In genomic region chr3:38581774-38582173, GRCh38 we compare ENCODE assay signal across 18 cellular contexts.
DNase-seq lines count a peak whose midpoint lies in the region; ATAC-seq and TF ChIP-seq lines count a peak whose summit lies in the region.
"Had no signal": no experiment of that assay in that cellular context is flagged by ENCODE, and none has a peak within 500 bp of the region (broad histone marks: within the 10 kb centered on the region; RNA-seq: fewer than 3 reads in every experiment).

No MANE protein-coding gene starts in this region.

- no peak for ATAC-seq in left ventricle myocardium superior
- no peak for ATAC-seq in HG03196 (IDR thresholded peaks at IDR 0.05; ENCODE audit: unreplicated experiment)
- no peak for ATAC-seq in HG03280 (IDR thresholded peaks at IDR 0.05; ENCODE audit: unreplicated experiment)
- ATAC-seq in HG02938 (IDR thresholded peaks at IDR 0.05; ENCODE audit: unreplicated experiment) = no peak
- ATAC-seq: GM23338, HepG2, Panc1 had no signal

- no peak overlapping the region for H2BK120ac ChIP-seq in neuronal stem cell (ENCODE audit: low read depth, low read length)

- no peak overlapping the region for H2BK15ac ChIP-seq in neuronal stem cell (ENCODE audit: low read length)

- no peak overlapping the region for H3K4me3 ChIP-seq in left ventricle myocardium inferior
- no peak overlapping the region for H3K4me3 ChIP-seq in neuronal stem cell (ENCODE audit: low read length in 2 of 2)
- H3K4me3 ChIP-seq: GM23338 had no signal

- no peak overlapping the region for H4K91ac ChIP-seq in neuronal stem cell (ENCODE audit: low read depth, low read length, poor library complexity)

- H3K79me1 ChIP-seq in neuronal stem cell (ENCODE audit: low read depth, low read length) = no peaks in the 10 kb centered on the region

- no peak overlapping the region for H2AK5ac ChIP-seq in neuronal stem cell (ENCODE audit: low read depth, low read length)

- WGBS in neuronal stem cell (ENCODE audit: extremely low coverage in 2 of 2, insufficient read length in 2 of 2, insufficient replicate concordance in 1 of 2), 2 donors = no CpG with 5 or more reads among the region's 2 CpGs

- peaks cover 28% of the 10 kb centered on the region for H3K36me3 ChIP-seq in left ventricle myocardium inferior
- no peaks in the 10 kb centered on the region for H3K36me3 ChIP-seq in neuronal stem cell (replicated peaks in 1 of 2; ENCODE audit: control insufficient read depth in 2 of 2, insufficient read depth in 2 of 2, low read length in 2 of 2)

- H3K27ac ChIP-seq in left ventricle myocardium inferior (replicated peaks) = peak overlapping the region; percentile 94
- H3K27ac ChIP-seq in neuronal stem cell (replicated peaks; ENCODE audit: low read length) = no peak overlapping the region

- H3K4me2 ChIP-seq in neuronal stem cell (ENCODE audit: insufficient read depth, low read length, poor library complexity, severe bottlenecking) = no peak overlapping the region
- H3K4me2 ChIP-seq: GM23338 had no signal

- H3K4me1 ChIP-seq in left ventricle myocardium inferior = peaks cover 78% of the 10 kb centered on the region
- peaks cover 0 to 2% of the 10 kb centered on the region in 2 donors for H3K4me1 ChIP-seq in neuronal stem cell (ENCODE audit: control insufficient read depth in 2 of 2, insufficient read depth in 1 of 2, low read depth in 1 of 2, low read length in 2 of 2)

- H3K27me3 ChIP-seq in left ventricle myocardium inferior (ENCODE audit: low read depth) = no peaks in the 10 kb centered on the region
- H3K27me3 ChIP-seq in neuronal stem cell (ENCODE audit: control insufficient read depth in 3 of 3, insufficient read depth in 3 of 3, low read depth in 1 of 3, low read length in 3 of 3) = peaks cover 0 to 24% (median 2%) of the 10 kb centered on the region in 3 experiments

- no peak overlapping the region for H2BK5ac ChIP-seq in neuronal stem cell (ENCODE audit: low read length)

- no peak overlapping the region for H4K8ac ChIP-seq in neuronal stem cell (ENCODE audit: low read depth, low read length)

- no peak overlapping the region for H2AFZ ChIP-seq in neuronal stem cell (ENCODE audit: low read length)
- H2AFZ ChIP-seq: GM23338 had no signal

- DNase-seq in left ventricle myocardium inferior = no peak
- no peak for DNase-seq in left ventricle myocardium superior
- DNase-seq in activated CD8-positive, alpha-beta memory T cell treated with anti-CD3 and anti-CD28 coated beads, Interleukin-2, amount 50 U/mL, for 48 hours = peak; percentile 34
- DNase-seq in neuronal stem cell (ENCODE audit: low spot score) = no peak
- DNase-seq: DMS 273 treated with DMSO at 0.1 percent for 48 hours, Karpas-422, MM.1S, NCI-H1105, NCI-H187, NCI-H2171, NCI-H446 treated with DMSO at 0.1 percent for 48 hours, SIG-M5 had no signal

- TF ChIP-seq CTCF in left ventricle myocardium inferior (IDR thresholded peaks at IDR 0.05; ENCODE audit: borderline replicate concordance) = no peak

- no peaks in the 10 kb centered on the region for H3K9me3 ChIP-seq in left ventricle myocardium inferior (replicated peaks)
- no peaks in the 10 kb centered on the region for H3K9me3 ChIP-seq in neuronal stem cell (replicated peaks in 1 of 2; ENCODE audit: control insufficient read depth in 2 of 2, insufficient read depth in 1 of 2, low read depth in 1 of 2, low read length in 2 of 2)

- H3K18ac ChIP-seq in neuronal stem cell (ENCODE audit: low read length) = no peak overlapping the region

- H2BK12ac ChIP-seq in neuronal stem cell (ENCODE audit: low read length) = no peak overlapping the region

- peak overlapping the region; percentile 70 for H3K23ac ChIP-seq in neuronal stem cell (ENCODE audit: low read depth, low read length, poor library complexity)

- H3K4ac ChIP-seq in neuronal stem cell (ENCODE audit: low read length) = no peak overlapping the region

- intact Hi-C loops in left ventricle myocardium inferior (cut with micrococcal nuclease) = no loop called here
- intact Hi-C loops in left ventricle myocardium superior (cut with micrococcal nuclease) = no loop called here

- no peak overlapping the region for H3K9ac ChIP-seq in neuronal stem cell (ENCODE audit: low read depth, low read length, poor library complexity)

- H3K14ac ChIP-seq in neuronal stem cell (ENCODE audit: low read length) = no peak overlapping the region
